Comparison of ENCODE assay signal across 36 cellular contexts in the genomic region with DNA sequence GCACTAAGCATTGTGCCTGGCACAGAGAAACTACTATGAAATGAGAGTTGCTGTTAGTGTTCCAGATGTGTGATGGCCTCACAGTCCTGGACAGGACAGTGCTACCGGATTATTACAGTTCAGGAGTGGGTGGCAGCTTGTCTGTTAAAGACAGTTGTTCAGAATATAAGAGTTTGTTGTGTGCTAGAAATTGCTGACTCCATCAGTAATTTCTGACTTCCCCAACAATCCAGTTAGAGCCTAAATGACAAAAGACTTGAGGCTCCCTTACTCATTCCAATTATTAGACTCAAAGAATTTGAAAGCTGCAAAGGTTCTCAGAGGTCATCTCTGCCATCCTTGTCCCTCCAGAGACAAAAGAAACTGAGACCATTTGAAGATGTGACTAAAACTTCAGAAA.
"Had no signal": no experiment of that assay in that cellular context is flagged by ENCODE, and none has a peak within 500 bp of the region (broad histone marks: within the 10 kb centered on the region; RNA-seq: fewer than 3 reads in every experiment).

No MANE protein-coding gene starts in this region.

- H3K4me1 Mint-ChIP-seq: activated CD4-positive, alpha-beta T cell treated with anti-CD3 and anti-CD28 coated beads, Interleukin-2, amount 10 ng/mL, durations not matched to agents 24 days and 14 days; activated T-helper 17 cell treated with anti-CD3 and anti-CD28 coated beads, Interleukin-2, amount 50 U/mL, for 72 hours had no signal

- FAIRE-seq: astrocyte, TTC549 had no signal

- H3K27me3 ChIP-seq: adrenal gland, body of pancreas, brain microvascular endothelial cell, breast epithelium had no signal

- H3K27me3 Mint-ChIP-seq: activated B cell treated with CpG ODN at 0.5 μM for 24 hours; activated CD4-positive, alpha-beta memory T cell treated with anti-CD3 and anti-CD28 coated beads for 36 hours; activated CD4-positive, alpha-beta T cell treated with anti-CD3 and anti-CD28 coated beads, Interleukin-2, amount 10 ng/mL, durations not matched to agents 24 days and 14 days; activated CD8-positive, alpha-beta T cell treated with anti-CD3 and anti-CD28 coated beads for 36 hours; activated naive CD8-positive, alpha-beta T cell treated with anti-CD3 and anti-CD28 coated beads for 36 hours; activated T-helper 17 cell treated with anti-CD3 and anti-CD28 coated beads, Interleukin-2, amount 50 U/mL, for 72 hours had no signal

- ATAC-seq: activated CD8-positive, alpha-beta T cell treated with anti-CD3 and anti-CD28 coated beads for 36 hours; activated naive CD4-positive, alpha-beta T cell treated with anti-CD3 and anti-CD28 coated beads, Interleukin-2, amount 50 U/mL, for 72 hours; activated T-helper 17 cell treated with anti-CD3 and anti-CD28 coated beads, Interleukin-2, amount 50 U/mL, for 72 hours; body of pancreas had no signal

- H3K4me3 Mint-ChIP-seq: activated B cell treated with CpG ODN at 0.5 μM for 24 hours; activated CD4-positive, alpha-beta memory T cell treated with anti-CD3 and anti-CD28 coated beads for 36 hours; activated CD4-positive, alpha-beta T cell treated with anti-CD3 and anti-CD28 coated beads, Interleukin-2, amount 10 ng/mL, durations not matched to agents 24 days and 14 days; activated CD8-positive, alpha-beta T cell treated with anti-CD3 and anti-CD28 coated beads for 36 hours; activated naive CD4-positive, alpha-beta T cell treated with anti-CD3 and anti-CD28 coated beads for 36 hours; activated naive CD8-positive, alpha-beta T cell treated with anti-CD3 and anti-CD28 coated beads for 36 hours; activated T-helper 1 cell treated with anti-CD3 and anti-CD28 coated beads, Interleukin-12 subunit alpha, Interleukin-12 subunit beta, Interleukin-2, Interleukin-4 antibody, amounts not matched to agents 30 ng/mL and 10 ng/mL and 1 ng/mL, durations not matched to agents 14 hours and 24 hours and 36 hours; activated T-helper 17 cell treated with anti-CD3 and anti-CD28 coated beads, Interleukin-2, amount 50 U/mL, for 72 hours; T-helper 1 cell treated with Interleukin-12 subunit alpha and Interleukin-12 subunit beta and Interleukin-4 antibody, amounts not matched to agents 30 μg/mL and 1 μg/mL, for 36 hours; T-helper 2 cell treated with Interferon-gamma antibody and Interleukin-4, amounts not matched to agents 5 μg/mL and 100 μg/mL, for 36 hours had no signal

- H3K9me3 Mint-ChIP-seq: activated B cell treated with CpG ODN at 0.5 μM for 24 hours; activated CD4-positive, alpha-beta memory T cell treated with anti-CD3 and anti-CD28 coated beads for 36 hours; activated CD4-positive, alpha-beta T cell treated with anti-CD3 and anti-CD28 coated beads, Interleukin-2, amount 10 ng/mL, durations not matched to agents 24 days and 14 days; activated CD8-positive, alpha-beta T cell treated with anti-CD3 and anti-CD28 coated beads for 36 hours; activated naive CD4-positive, alpha-beta T cell treated with anti-CD3 and anti-CD28 coated beads for 36 hours; activated naive CD4-positive, alpha-beta T cell treated with anti-CD3 and anti-CD28 coated beads, Interleukin-2, amount 50 U/mL, for 72 hours; activated naive CD8-positive, alpha-beta T cell treated with anti-CD3 and anti-CD28 coated beads for 36 hours; activated T-helper 1 cell treated with anti-CD3 and anti-CD28 coated beads, Interleukin-12 subunit alpha, Interleukin-12 subunit beta, Interleukin-2, Interleukin-4 antibody, amounts not matched to agents 30 ng/mL and 10 ng/mL and 1 ng/mL, durations not matched to agents 14 hours and 24 hours and 36 hours; activated T-helper 17 cell treated with anti-CD3 and anti-CD28 coated beads, Interleukin-2, amount 50 U/mL, for 72 hours; T-helper 1 cell treated with Interleukin-12 subunit alpha and Interleukin-12 subunit beta and Interleukin-4 antibody, amounts not matched to agents 30 μg/mL and 1 μg/mL, for 36 hours; T-helper 2 cell treated with Interferon-gamma antibody and Interleukin-4, amounts not matched to agents 5 μg/mL and 100 μg/mL, for 36 hours had no signal

- DNase-seq: activated B cell treated with CpG ODN at 0.5 μM for 24 hours; activated CD4-positive, alpha-beta memory T cell treated with anti-CD3 and anti-CD28 coated beads for 36 hours; activated CD4-positive, alpha-beta T cell treated with anti-CD3 and anti-CD28 coated beads for 4 hours; activated CD4-positive, alpha-beta T cell treated with anti-CD3 and anti-CD28 coated beads, Interleukin-2, amount 10 ng/mL, durations not matched to agents 24 days and 14 days; activated CD4-positive, alpha-beta T cell treated with anti-CD3 and anti-CD28 coated beads, Interleukin-2, amount 50 U/mL, for 1 hour; activated CD4-positive, alpha-beta T cell treated with anti-CD3 and anti-CD28 coated beads, Interleukin-2, amount 50 U/mL, for 4 hours; activated CD4-positive, CD25-positive, alpha-beta regulatory T cell treated with anti-CD3 and anti-CD28 coated beads, Interleukin-2, amount 50 U/mL, for 72 hours; activated CD8-positive, alpha-beta memory T cell treated with anti-CD3 and anti-CD28 coated beads, Interleukin-2, amount 50 U/mL, for 4 hours; activated CD8-positive, alpha-beta T cell treated with anti-CD3 and anti-CD28 coated beads for 36 hours; activated effector memory CD4-positive, alpha-beta T cell treated with anti-CD3 and anti-CD28 coated beads, Interleukin-2, amount 50 U/mL, for 16 hours; activated gamma-delta T cell treated with Interleukin-2 at 50 U/mL for 16 hours; activated naive CD4-positive, alpha-beta T cell; activated naive CD4-positive, alpha-beta T cell treated with anti-CD3 and anti-CD28 coated beads for 36 hours; activated naive CD4-positive, alpha-beta T cell treated with anti-CD3 and anti-CD28 coated beads, Interleukin-2, amount 50 U/mL, for 16 hours; activated naive CD8-positive, alpha-beta T cell treated with anti-CD3 and anti-CD28 coated beads for 36 hours; activated T-cell treated with anti-CD3 and anti-CD28 coated beads for 4 hours; activated T-cell treated with anti-CD3 and anti-CD28 coated beads, Interleukin-2, amount 50 U/mL, for 1 hour; activated T-cell treated with anti-CD3 and anti-CD28 coated beads, Interleukin-2, amount 50 U/mL, for 48 hours; adrenal gland; amniotic stem cell; aorta; body of pancreas; brain microvascular endothelial cell; central memory CD4-positive, alpha-beta T cell; T-helper 1 cell; T-helper 2 cell; T-helper 9 cell had no signal

- H3K9me3 ChIP-seq: adrenal gland, body of pancreas, breast epithelium had no signal

- H3K4me3 ChIP-seq: adrenal gland, body of pancreas, breast epithelium had no signal

- H3K36me3 ChIP-seq: adrenal gland, brain microvascular endothelial cell, breast epithelium had no signal

- H3K4me1 ChIP-seq: adrenal gland, body of pancreas, breast epithelium had no signal

- H3K27ac ChIP-seq: adrenal gland, body of pancreas, brain microvascular endothelial cell, breast epithelium, VCaP had no signal

- H3K36me3 Mint-ChIP-seq: activated naive CD4-positive, alpha-beta T cell treated with anti-CD3 and anti-CD28 coated beads, Interleukin-2, amount 50 U/mL, for 72 hours; activated naive CD8-positive, alpha-beta T cell treated with anti-CD3 and anti-CD28 coated beads for 36 hours had no signal

- H3K27ac Mint-ChIP-seq: activated B cell treated with CpG ODN at 0.5 μM for 24 hours; activated CD4-positive, alpha-beta memory T cell treated with anti-CD3 and anti-CD28 coated beads for 36 hours; activated CD4-positive, alpha-beta T cell treated with anti-CD3 and anti-CD28 coated beads, Interleukin-2, amount 10 ng/mL, durations not matched to agents 24 days and 14 days; activated CD8-positive, alpha-beta T cell treated with anti-CD3 and anti-CD28 coated beads for 36 hours; activated naive CD4-positive, alpha-beta T cell treated with anti-CD3 and anti-CD28 coated beads for 36 hours; activated naive CD4-positive, alpha-beta T cell treated with anti-CD3 and anti-CD28 coated beads, Interleukin-2, amount 50 U/mL, for 72 hours; activated naive CD8-positive, alpha-beta T cell treated with anti-CD3 and anti-CD28 coated beads for 36 hours; activated T-helper 1 cell treated with anti-CD3 and anti-CD28 coated beads, Interleukin-12 subunit alpha, Interleukin-12 subunit beta, Interleukin-2, Interleukin-4 antibody, amounts not matched to agents 30 ng/mL and 10 ng/mL and 1 ng/mL, durations not matched to agents 14 hours and 24 hours and 36 hours; activated T-helper 17 cell treated with anti-CD3 and anti-CD28 coated beads, Interleukin-2, amount 50 U/mL, for 72 hours; T-helper 1 cell treated with Interleukin-12 subunit alpha and Interleukin-12 subunit beta and Interleukin-4 antibody, amounts not matched to agents 30 μg/mL and 1 μg/mL, for 36 hours; T-helper 2 cell treated with Interferon-gamma antibody and Interleukin-4, amounts not matched to agents 5 μg/mL and 100 μg/mL, for 36 hours had no signal
